1 cellular context compared by ENCODE assay signal in the genomic region with DNA sequence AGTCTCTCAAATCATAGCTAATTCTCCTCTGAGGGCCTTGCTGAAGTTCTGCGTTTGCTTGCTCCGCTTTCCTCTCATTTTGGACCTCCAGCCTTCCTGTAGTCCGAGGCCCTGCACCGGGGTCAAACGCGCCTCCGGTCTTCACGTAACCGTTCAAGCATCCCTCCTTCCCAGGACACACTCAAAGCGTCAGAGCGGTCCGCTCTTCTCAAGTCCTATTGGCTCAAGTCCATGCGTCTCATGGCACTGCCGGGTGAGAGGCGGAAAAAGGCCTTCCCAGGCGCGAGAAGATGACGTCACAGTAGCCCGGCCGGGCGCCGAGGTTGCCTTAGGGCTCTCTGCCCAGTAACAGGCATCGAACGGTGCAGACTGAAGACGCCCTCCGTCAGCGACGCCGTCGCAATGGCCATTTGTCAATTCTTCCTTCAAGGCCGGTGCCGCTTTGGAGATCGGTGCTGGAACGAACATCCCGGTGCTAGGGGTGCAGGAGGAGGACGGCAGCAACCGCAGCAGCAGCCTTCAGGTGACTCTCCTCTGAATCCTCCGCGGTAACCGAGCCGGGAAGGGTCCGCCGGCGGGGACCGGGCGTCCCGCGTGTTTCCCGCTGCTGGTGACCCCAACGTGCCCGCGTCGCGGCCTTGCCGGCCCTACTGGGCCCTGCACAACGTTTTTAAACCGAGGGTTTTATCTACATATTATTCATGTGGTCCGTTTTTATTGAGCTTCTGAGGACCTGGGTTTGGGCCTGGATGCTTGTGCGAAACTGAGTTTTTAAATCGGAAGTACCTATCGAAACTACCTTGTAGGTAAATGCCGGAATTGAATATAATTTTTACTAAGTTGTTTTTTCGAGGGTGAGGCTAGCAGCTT.
TF ChIP-seq lines count a peak whose summit lies in the region.

A gene with protein sequence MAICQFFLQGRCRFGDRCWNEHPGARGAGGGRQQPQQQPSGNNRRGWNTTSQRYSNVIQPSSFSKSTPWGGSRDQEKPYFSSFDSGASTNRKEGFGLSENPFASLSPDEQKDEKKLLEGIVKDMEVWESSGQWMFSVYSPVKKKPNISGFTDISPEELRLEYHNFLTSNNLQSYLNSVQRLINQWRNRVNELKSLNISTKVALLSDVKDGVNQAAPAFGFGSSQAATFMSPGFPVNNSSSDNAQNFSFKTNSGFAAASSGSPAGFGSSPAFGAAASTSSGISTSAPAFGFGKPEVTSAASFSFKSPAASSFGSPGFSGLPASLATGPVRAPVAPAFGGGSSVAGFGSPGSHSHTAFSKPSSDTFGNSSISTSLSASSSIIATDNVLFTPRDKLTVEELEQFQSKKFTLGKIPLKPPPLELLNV (plus strand): TSS at position 365 of the 870 bp plus-strand sequence. CDS start 38 bp downstream, at position 403.

TF ChIP-seq in GM23338, 12 proteins besides CTCF, POLR2A, EP300 and RAD21:
- TF ChIP-seq, protein P1, sequence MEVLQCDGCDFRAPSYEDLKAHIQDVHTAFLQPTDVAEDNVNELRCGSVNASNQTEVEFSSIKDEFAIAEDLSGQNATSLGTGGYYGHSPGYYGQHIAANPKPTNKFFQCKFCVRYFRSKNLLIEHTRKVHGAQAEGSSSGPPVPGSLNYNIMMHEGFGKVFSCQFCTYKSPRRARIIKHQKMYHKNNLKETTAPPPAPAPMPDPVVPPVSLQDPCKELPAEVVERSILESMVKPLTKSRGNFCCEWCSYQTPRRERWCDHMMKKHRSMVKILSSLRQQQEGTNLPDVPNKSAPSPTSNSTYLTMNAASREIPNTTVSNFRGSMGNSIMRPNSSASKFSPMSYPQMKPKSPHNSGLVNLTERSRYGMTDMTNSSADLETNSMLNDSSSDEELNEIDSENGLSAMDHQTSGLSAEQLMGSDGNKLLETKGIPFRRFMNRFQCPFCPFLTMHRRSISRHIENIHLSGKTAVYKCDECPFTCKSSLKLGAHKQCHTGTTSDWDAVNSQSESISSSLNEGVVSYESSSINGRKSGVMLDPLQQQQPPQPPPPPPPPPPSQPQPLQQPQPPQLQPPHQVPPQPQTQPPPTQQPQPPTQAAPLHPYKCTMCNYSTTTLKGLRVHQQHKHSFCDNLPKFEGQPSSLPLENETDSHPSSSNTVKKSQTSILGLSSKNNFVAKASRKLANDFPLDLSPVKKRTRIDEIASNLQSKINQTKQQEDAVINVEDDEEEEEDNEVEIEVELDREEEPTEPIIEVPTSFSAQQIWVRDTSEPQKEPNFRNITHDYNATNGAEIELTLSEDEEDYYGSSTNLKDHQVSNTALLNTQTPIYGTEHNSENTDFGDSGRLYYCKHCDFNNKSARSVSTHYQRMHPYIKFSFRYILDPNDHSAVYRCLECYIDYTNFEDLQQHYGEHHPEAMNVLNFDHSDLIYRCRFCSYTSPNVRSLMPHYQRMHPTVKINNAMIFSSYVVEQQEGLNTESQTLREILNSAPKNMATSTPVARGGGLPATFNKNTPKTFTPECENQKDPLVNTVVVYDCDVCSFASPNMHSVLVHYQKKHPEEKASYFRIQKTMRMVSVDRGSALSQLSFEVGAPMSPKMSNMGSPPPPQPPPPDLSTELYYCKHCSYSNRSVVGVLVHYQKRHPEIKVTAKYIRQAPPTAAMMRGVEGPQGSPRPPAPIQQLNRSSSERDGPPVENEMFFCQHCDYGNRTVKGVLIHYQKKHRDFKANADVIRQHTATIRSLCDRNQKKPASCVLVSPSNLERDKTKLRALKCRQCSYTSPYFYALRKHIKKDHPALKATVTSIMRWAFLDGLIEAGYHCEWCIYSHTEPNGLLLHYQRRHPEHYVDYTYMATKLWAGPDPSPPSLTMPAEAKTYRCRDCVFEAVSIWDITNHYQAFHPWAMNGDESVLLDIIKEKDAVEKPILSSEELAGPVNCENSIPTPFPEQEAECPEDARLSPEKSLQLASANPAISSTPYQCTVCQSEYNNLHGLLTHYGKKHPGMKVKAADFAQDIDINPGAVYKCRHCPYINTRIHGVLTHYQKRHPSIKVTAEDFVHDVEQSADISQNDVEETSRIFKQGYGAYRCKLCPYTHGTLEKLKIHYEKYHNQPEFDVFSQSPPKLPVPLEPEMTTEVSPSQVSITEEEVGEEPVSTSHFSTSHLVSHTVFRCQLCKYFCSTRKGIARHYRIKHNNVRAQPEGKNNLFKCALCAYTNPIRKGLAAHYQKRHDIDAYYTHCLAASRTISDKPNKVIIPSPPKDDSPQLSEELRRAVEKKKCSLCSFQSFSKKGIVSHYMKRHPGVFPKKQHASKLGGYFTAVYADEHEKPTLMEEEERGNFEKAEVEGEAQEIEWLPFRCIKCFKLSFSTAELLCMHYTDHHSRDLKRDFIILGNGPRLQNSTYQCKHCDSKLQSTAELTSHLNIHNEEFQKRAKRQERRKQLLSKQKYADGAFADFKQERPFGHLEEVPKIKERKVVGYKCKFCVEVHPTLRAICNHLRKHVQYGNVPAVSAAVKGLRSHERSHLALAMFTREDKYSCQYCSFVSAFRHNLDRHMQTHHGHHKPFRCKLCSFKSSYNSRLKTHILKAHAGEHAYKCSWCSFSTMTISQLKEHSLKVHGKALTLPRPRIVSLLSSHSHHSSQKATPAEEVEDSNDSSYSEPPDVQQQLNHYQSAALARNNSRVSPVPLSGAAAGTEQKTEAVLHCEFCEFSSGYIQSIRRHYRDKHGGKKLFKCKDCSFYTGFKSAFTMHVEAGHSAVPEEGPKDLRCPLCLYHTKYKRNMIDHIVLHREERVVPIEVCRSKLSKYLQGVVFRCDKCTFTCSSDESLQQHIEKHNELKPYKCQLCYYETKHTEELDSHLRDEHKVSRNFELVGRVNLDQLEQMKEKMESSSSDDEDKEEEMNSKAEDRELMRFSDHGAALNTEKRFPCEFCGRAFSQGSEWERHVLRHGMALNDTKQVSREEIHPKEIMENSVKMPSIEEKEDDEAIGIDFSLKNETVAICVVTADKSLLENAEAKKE (CRISPR knock-in tag; IDR thresholded peaks at IDR 0.05): no peak
- peak; percentile 97 for TF ChIP-seq POLR2AphosphoS5 (IDR thresholded peaks at IDR 0.05; ENCODE audit: low read depth)
- TF ChIP-seq JUNB (IDR thresholded peaks at IDR 0.05; ENCODE audit: unreplicated experiment): no peak
- TF ChIP-seq, protein P2, sequence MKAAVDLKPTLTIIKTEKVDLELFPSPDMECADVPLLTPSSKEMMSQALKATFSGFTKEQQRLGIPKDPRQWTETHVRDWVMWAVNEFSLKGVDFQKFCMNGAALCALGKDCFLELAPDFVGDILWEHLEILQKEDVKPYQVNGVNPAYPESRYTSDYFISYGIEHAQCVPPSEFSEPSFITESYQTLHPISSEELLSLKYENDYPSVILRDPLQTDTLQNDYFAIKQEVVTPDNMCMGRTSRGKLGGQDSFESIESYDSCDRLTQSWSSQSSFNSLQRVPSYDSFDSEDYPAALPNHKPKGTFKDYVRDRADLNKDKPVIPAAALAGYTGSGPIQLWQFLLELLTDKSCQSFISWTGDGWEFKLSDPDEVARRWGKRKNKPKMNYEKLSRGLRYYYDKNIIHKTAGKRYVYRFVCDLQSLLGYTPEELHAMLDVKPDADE (IDR thresholded peaks at IDR 0.05): peak; percentile 74
- TF ChIP-seq ZNF331 (CRISPR knock-in tag; IDR thresholded peaks at IDR 0.05; ENCODE audit: low read depth): no peak
- peak; percentile 99 for TF ChIP-seq CREB1 (CRISPR knock-in tag; IDR thresholded peaks at IDR 0.05; ENCODE audit: low read depth)
- TF ChIP-seq EZH2phosphoT487 (IDR thresholded peaks at IDR 0.05; ENCODE audit: unreplicated experiment): no peak
TF ChIP-seq in GM23338: peak in this region for 3.
